In genomic region chr2:30871440-30871839, GRCh38 we compare ENCODE assay signal across 26 cellular contexts.
DNase-seq lines count a peak whose midpoint lies in the region; TF ChIP-seq lines count a peak whose summit lies in the region.
"Had no signal": no experiment of that assay in that cellular context is flagged by ENCODE, and none has a peak within 500 bp of the region (broad histone marks: within the 10 kb centered on the region; RNA-seq: fewer than 3 reads in every experiment).

No MANE protein-coding gene starts in this region.

- TF ChIP-seq POLR2A in breast epithelium (IDR thresholded peaks at IDR 0.05) = no peak

- H3K4me3 ChIP-seq in breast epithelium (no peak overlapping the region), epithelial cell of esophagus (ENCODE audit: low read length) (no peak overlapping the region), neural progenitor cell (no peak overlapping the region)
- H3K4me3 ChIP-seq: skin epidermis, stomach, thyroid gland had no signal

- no peaks in the 10 kb centered on the region for H3K36me3 ChIP-seq in breast epithelium
- no peaks in the 10 kb centered on the region for H3K36me3 ChIP-seq in neural progenitor cell
- H3K36me3 ChIP-seq: stomach, thyroid gland had no signal

- no peak overlapping the region for H2AFZ ChIP-seq in neural progenitor cell (replicated peaks)

- H3K27me3 ChIP-seq in breast epithelium (no peaks in the 10 kb centered on the region), neural progenitor cell (peaks cover 22% of the 10 kb centered on the region)
- H3K27me3 ChIP-seq: stomach, thyroid gland had no signal

- intact Hi-C loops in MCF 10A (cut with micrococcal nuclease) (no loop called here), breast epithelium (cut with DNase I; ENCODE audit: low total_unique reads) (no loop called here), head of caudate nucleus (cut with DNase I) (no loop called here)
- intact Hi-C loops in activated CD4-positive, alpha-beta T cell treated with anti-CD3 and anti-CD28 coated beads, Interleukin-2, amount 10 ng/mL, durations not matched to agents 24 days and 14 days (cut with micrococcal nuclease) = no loop called here

- peaks cover 5% of the 10 kb centered on the region for H3K4me1 Mint-ChIP-seq in MCF 10A (ENCODE audit: insufficient read depth, unreplicated experiment)
- H3K4me1 Mint-ChIP-seq in neural progenitor cell = peaks cover 17% of the 10 kb centered on the region
- peaks cover 3% of the 10 kb centered on the region for H3K4me1 Mint-ChIP-seq in activated CD4-positive, alpha-beta T cell treated with anti-CD3 and anti-CD28 coated beads, Interleukin-2, amount 10 ng/mL, durations not matched to agents 24 days and 14 days

- TF ChIP-seq CTCF in MCF 10A (IDR thresholded peaks at IDR 0.05; ENCODE audit: unreplicated experiment) (no peak), breast epithelium (IDR thresholded peaks at IDR 0.05) (no peak), epithelial cell of esophagus (IDR thresholded peaks at IDR 0.05; ENCODE audit: insufficient read depth, low read depth, low read length, missing control alignments) (no peak), neural progenitor cell (IDR thresholded peaks at IDR 0.05) (no peak)

- BruUV-seq in MCF 10A (replicated peaks; lab: Mats Ljungman, UMichigan) = no TSS peak

- no peak overlapping the region for H3K27ac Mint-ChIP-seq in MCF 10A (ENCODE audit: low read depth, unreplicated experiment)
- no peak overlapping the region for H3K27ac Mint-ChIP-seq in neural progenitor cell
- no peak overlapping the region for H3K27ac Mint-ChIP-seq in activated CD4-positive, alpha-beta T cell treated with anti-CD3 and anti-CD28 coated beads, Interleukin-2, amount 10 ng/mL, durations not matched to agents 24 days and 14 days
- H3K27ac Mint-ChIP-seq: activated CD8-positive, alpha-beta memory T cell treated with anti-CD3 and anti-CD28 coated beads, Interleukin-2, amount 10 ng/mL, durations not matched to agents 7 days and 5 days; CD4-positive, alpha-beta T cell; naive B cell had no signal

- H3K9me3 Mint-ChIP-seq in MCF 10A (ENCODE audit: unreplicated experiment) (no peaks in the 10 kb centered on the region), neural progenitor cell (peaks cover 3% of the 10 kb centered on the region)
- H3K9me3 Mint-ChIP-seq in activated CD4-positive, alpha-beta T cell treated with anti-CD3 and anti-CD28 coated beads, Interleukin-2, amount 10 ng/mL, durations not matched to agents 24 days and 14 days = no peaks in the 10 kb centered on the region

- peaks cover 3% of the 10 kb centered on the region for H4K20me1 ChIP-seq in neural progenitor cell (ENCODE audit: low read depth)

- H3K79me2 ChIP-seq in neural progenitor cell (ENCODE audit: low read depth) = no peaks in the 10 kb centered on the region

- no peak overlapping the region for H3K9ac ChIP-seq in neural progenitor cell

- peak; percentile 68 for DNase-seq in MCF 10A (ENCODE audit: unreplicated experiment)
- no peak for DNase-seq in breast epithelium (ENCODE audit: low spot score in 2 of 2)
- peak; percentile 56 for DNase-seq in NCI-H345 treated with DMSO at 0.1 percent for 48 hours (lab: John Stamatoyannopoulos, UW; ENCODE audit: unreplicated experiment)
- DNase-seq in epithelial cell of esophagus (ENCODE audit: low read depth) = peak; percentile 60
- DNase-seq in neural progenitor cell (ENCODE audit: low spot score) = no peak
- no peak for DNase-seq in activated CD4-positive, alpha-beta T cell treated with anti-CD3 and anti-CD28 coated beads, Interleukin-2, amount 10 ng/mL, durations not matched to agents 24 days and 14 days
- no peak for DNase-seq in globus pallidus (ENCODE audit: low spot score)
- no peak for DNase-seq in head of caudate nucleus
- DNase-seq: 8988T; activated CD8-positive, alpha-beta memory T cell treated with anti-CD3 and anti-CD28 coated beads, Interleukin-2, amount 10 ng/mL, durations not matched to agents 7 days and 5 days; activated naive CD4-positive, alpha-beta T cell; activated T-cell treated with anti-CD3 and anti-CD28 coated beads, Interleukin-2, amount 50 U/mL, for 48 hours; CD4-positive, alpha-beta T cell; erythroblast; IMR-90; naive B cell; NCI-H1048; NCI-H1930; NCI-H748 treated with DMSO at 0.1 percent for 48 hours; stimulated activated CD4-positive, alpha-beta T cell treated with anti-CD3 and anti-CD28 coated beads, Interleukin-1b, Interleukin-23, amount 100 ng/mL, for 48 hours; stimulated activated CD8-positive, alpha-beta memory T cell treated with anti-CD3 and anti-CD28 coated beads, Interleukin-4, amount 100 ng/mL, for 48 hours; stomach; T-helper 9 cell had no signal

- H3K27ac ChIP-seq in breast epithelium (no peak overlapping the region), neural progenitor cell (no peak overlapping the region)
- H3K27ac ChIP-seq: skin epidermis, stomach, thyroid gland, VCaP had no signal

- H3K9me3 ChIP-seq in breast epithelium = peaks cover 0 to 5% of the 10 kb centered on the region in 2 donors
- no peaks in the 10 kb centered on the region for H3K9me3 ChIP-seq in neural progenitor cell (ENCODE audit: low read depth)
- H3K9me3 ChIP-seq: thyroid gland had no signal

- CTCF ChIA-PET in MCF 10A (lab: Yijun Ruan, JAX) = interaction anchor here (0.6 to 1.7 kb wide), 3 partner anchors 9 to 776 kb away, joined by 3 to 6 read pairs (median 3); no protein-coding TSS in a partner anchor

- peak overlapping the region; percentile 67 for H3K4me2 ChIP-seq in neural progenitor cell

- no peaks in the 10 kb centered on the region for H3K4me1 ChIP-seq in breast epithelium
- peaks cover 24% of the 10 kb centered on the region for H3K4me1 ChIP-seq in neural progenitor cell
- H3K4me1 ChIP-seq: stomach had no signal

- H3K36me3 Mint-ChIP-seq in MCF 10A (ENCODE audit: insufficient read depth, unreplicated experiment) (no peaks in the 10 kb centered on the region), neural progenitor cell (no peaks in the 10 kb centered on the region)
- H3K36me3 Mint-ChIP-seq in activated CD4-positive, alpha-beta T cell treated with anti-CD3 and anti-CD28 coated beads, Interleukin-2, amount 10 ng/mL, durations not matched to agents 24 days and 14 days (ENCODE audit: low read depth) = no peaks in the 10 kb centered on the region
- H3K36me3 Mint-ChIP-seq: activated CD8-positive, alpha-beta memory T cell treated with anti-CD3 and anti-CD28 coated beads, Interleukin-2, amount 10 ng/mL, durations not matched to agents 7 days and 5 days; naive B cell had no signal

- H3K27me3 Mint-ChIP-seq in MCF 10A (ENCODE audit: insufficient read depth, unreplicated experiment) (no peaks in the 10 kb centered on the region), neural progenitor cell (ENCODE audit: insufficient read depth, low read depth) (peaks cover 3% of the 10 kb centered on the region)
- H3K27me3 Mint-ChIP-seq in activated CD4-positive, alpha-beta T cell treated with anti-CD3 and anti-CD28 coated beads, Interleukin-2, amount 10 ng/mL, durations not matched to agents 24 days and 14 days = peaks cover 14% of the 10 kb centered on the region

- H3K4me3 Mint-ChIP-seq in MCF 10A (ENCODE audit: unreplicated experiment) (no peak overlapping the region), neural progenitor cell (no peak overlapping the region)
- H3K4me3 Mint-ChIP-seq in activated CD4-positive, alpha-beta T cell treated with anti-CD3 and anti-CD28 coated beads, Interleukin-2, amount 10 ng/mL, durations not matched to agents 24 days and 14 days = no peak overlapping the region
- H3K4me3 Mint-ChIP-seq: activated CD8-positive, alpha-beta memory T cell treated with anti-CD3 and anti-CD28 coated beads, Interleukin-2, amount 10 ng/mL, durations not matched to agents 7 days and 5 days; CD4-positive, alpha-beta T cell; naive B cell had no signal

- POLR2A ChIA-PET in MCF 10A (lab: Yijun Ruan, JAX) = no interaction called here

- H3F3A ChIP-seq in neural progenitor cell (ENCODE audit: low read depth) = peaks cover 18% of the 10 kb centered on the region

Comparison
In these comparisons a context has a peak if more than half of its experiments do, and no peak if none do; other contexts are left out.
1. DNase-seq: peak in MCF 10A (single experiment), NCI-H345 treated with DMSO at 0.1 percent for 48 hours (single experiment) and epithelial cell of esophagus (single experiment); none in breast epithelium (0 of 2), neural progenitor cell (single experiment), activated CD4-positive, alpha-beta T cell treated with anti-CD3 and anti-CD28 coated beads, Interleukin-2, amount 10 ng/mL, durations not matched to agents 24 days and 14 days (single experiment), globus pallidus (single experiment) and head of caudate nucleus (0 of 42).